Comparison of ENCODE assay signal across 1 cellular context in the genomic region with DNA sequence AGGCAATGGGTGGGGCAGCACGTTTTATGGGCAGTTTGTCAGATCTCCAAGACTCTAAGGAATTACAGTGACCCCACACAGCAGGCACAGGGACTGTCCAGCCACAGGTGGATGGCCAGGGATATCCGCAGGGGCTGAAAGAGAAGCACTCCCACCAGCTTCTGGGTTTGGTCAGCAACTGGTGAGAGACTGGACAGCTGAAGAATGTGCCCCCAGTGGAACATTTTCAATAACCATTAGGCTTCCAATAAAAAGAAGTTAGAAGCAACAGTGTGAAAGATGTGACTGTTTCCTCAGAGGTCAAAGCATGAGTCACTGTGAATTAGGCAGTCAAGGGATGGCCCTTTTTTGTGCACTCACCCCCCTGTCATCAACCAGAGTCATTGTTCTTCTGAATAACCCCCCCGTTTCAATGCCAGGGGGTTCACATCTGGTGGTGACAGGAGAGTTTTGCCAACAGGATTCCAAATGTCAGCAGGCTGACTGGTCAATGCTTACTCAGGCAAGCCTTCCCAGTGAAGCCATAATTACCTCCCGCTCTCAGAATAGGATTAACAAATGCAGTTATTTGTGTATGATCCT.
TF ChIP-seq lines count a peak whose summit lies in the region.

No MANE protein-coding gene starts in this region.

TF ChIP-seq in HCT116, 20 proteins besides CTCF, POLR2A, EP300 and RAD21 (continued from another document):
- no peak for TF ChIP-seq REST (IDR thresholded peaks at IDR 0.05; ENCODE audit: low read depth)
- no peak for TF ChIP-seq YY1 (IDR thresholded peaks at IDR 0.05; ENCODE audit: extremely low read depth, insufficient replicate concordance, low read depth, low read length)
- no peak for TF ChIP-seq ZFX (IDR thresholded peaks at IDR 0.05)
- TF ChIP-seq POLR2AphosphoS5 (IDR thresholded peaks at IDR 0.05; ENCODE audit: low read depth, low read length): no peak
